10 cellular contexts compared by ENCODE assay signal in the genomic region with DNA sequence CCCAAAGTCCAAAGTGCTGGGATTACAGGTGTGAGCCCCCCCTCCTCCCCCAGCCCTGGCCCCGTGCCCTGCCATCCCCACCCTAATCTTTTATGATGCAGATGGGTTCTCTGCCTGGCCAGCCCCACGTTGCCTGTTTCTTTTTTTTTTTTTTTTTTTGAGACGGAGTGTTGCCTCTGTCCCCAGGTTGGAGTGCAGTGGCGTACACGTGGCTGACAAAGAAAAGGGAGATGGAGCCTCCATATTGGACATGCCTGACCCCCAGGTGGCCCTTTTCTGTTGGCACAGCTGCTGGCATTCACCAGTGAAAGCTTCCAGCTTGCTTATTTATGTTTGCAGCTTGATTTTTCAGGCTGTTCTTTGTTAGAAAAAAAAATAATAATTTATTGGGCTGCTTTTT.
"Had no signal": no experiment of that assay in that cellular context is flagged by ENCODE, and none has a peak within 500 bp of the region (broad histone marks: within the 10 kb centered on the region; RNA-seq: fewer than 3 reads in every experiment).

No MANE protein-coding gene starts in this region.

- ATAC-seq: left lobe of liver, natural killer cell had no signal

- H3K4me1 Mint-ChIP-seq: activated B cell treated with CpG ODN at 0.5 μM for 24 hours; activated CD4-positive, alpha-beta T cell treated with anti-CD3 and anti-CD28 coated beads, Interleukin-2, amount 10 ng/mL, durations not matched to agents 7 days and 5 days; activated naive CD4-positive, alpha-beta T cell treated with anti-CD3 and anti-CD28 coated beads, Interleukin-2, amount 50 U/mL, for 24 hours had no signal

- H3K9me3 Mint-ChIP-seq: activated B cell treated with CpG ODN at 0.5 μM for 24 hours; activated CD4-positive, alpha-beta T cell treated with anti-CD3 and anti-CD28 coated beads, Interleukin-2, amount 10 ng/mL, durations not matched to agents 7 days and 5 days; activated naive CD4-positive, alpha-beta T cell treated with anti-CD3 and anti-CD28 coated beads, Interleukin-2, amount 50 U/mL, for 24 hours; natural killer cell had no signal

- H3K9me3 ChIP-seq: esophagus muscularis mucosa, stomach had no signal

- H3K4me3 Mint-ChIP-seq: activated B cell treated with CpG ODN at 0.5 μM for 24 hours; activated CD4-positive, alpha-beta T cell treated with anti-CD3 and anti-CD28 coated beads, Interleukin-2, amount 10 ng/mL, durations not matched to agents 7 days and 5 days; activated naive CD4-positive, alpha-beta T cell treated with anti-CD3 and anti-CD28 coated beads, Interleukin-2, amount 50 U/mL, for 24 hours; natural killer cell had no signal

- H3K27me3 Mint-ChIP-seq: activated B cell treated with CpG ODN at 0.5 μM for 24 hours; activated CD4-positive, alpha-beta T cell treated with anti-CD3 and anti-CD28 coated beads, Interleukin-2, amount 10 ng/mL, durations not matched to agents 7 days and 5 days; activated naive CD4-positive, alpha-beta T cell treated with anti-CD3 and anti-CD28 coated beads, Interleukin-2, amount 50 U/mL, for 24 hours had no signal

- DNase-seq: activated B cell treated with CpG ODN at 0.5 μM for 24 hours; activated CD4-positive, alpha-beta T cell treated with anti-CD3 and anti-CD28 coated beads, Interleukin-2, amount 10 ng/mL, durations not matched to agents 7 days and 5 days; activated CD8-positive, alpha-beta memory T cell treated with anti-CD3 and anti-CD28 coated beads for 24 hours; mammary epithelial cell; natural killer cell; stimulated activated CD4-positive, alpha-beta T cell treated with anti-CD3 and anti-CD28 coated beads, Interleukin-4, amount 100 ng/mL, for 4 hours; stomach had no signal

- H3K27me3 ChIP-seq: esophagus muscularis mucosa, stomach had no signal

- H3K4me3 ChIP-seq: esophagus muscularis mucosa, stomach had no signal

- H3K27ac Mint-ChIP-seq: activated B cell treated with CpG ODN at 0.5 μM for 24 hours; activated CD4-positive, alpha-beta T cell treated with anti-CD3 and anti-CD28 coated beads, Interleukin-2, amount 10 ng/mL, durations not matched to agents 7 days and 5 days; activated naive CD4-positive, alpha-beta T cell treated with anti-CD3 and anti-CD28 coated beads, Interleukin-2, amount 50 U/mL, for 24 hours; natural killer cell had no signal

- H3K4me1 ChIP-seq: esophagus muscularis mucosa, stomach had no signal

- H3K27ac ChIP-seq: esophagus muscularis mucosa, stomach had no signal
